8 cellular contexts compared by ENCODE assay signal in genomic region chr1:180631197-180631765, GRCh38. TPM values are rescaled to one million over a fixed set of nuclear protein-coding genes. Genes with fewer than 3 reads are reported as not detected.
DNase-seq lines count a peak whose midpoint lies in the region; ATAC-seq, FAIRE-seq and TF ChIP-seq lines count a peak whose summit lies in the region.

No MANE protein-coding gene starts in this region.

- intact Hi-C loops in activated naive CD4-positive, alpha-beta T cell treated with anti-CD3 and anti-CD28 coated beads for 36 hours (cut with micrococcal nuclease) = loop anchor here (1.0 to 10.0 kb wide), 15 partner anchors 46 to 1956 kb away; partner anchors contain the start of genes ACBD6, CEP350, IER5 and QSOX1
- intact Hi-C loops in thyroid gland (cut with DNase I) = no loop called here

- no peaks in the 10 kb centered on the region for H3K9me3 ChIP-seq in Peyer's patch
- H3K9me3 ChIP-seq in keratinocyte (ENCODE audit: control insufficient read depth, low read depth, low read length) = no peaks in the 10 kb centered on the region
- no peaks in the 10 kb centered on the region for H3K9me3 ChIP-seq in thyroid gland

- H4K20me1 ChIP-seq in keratinocyte (ENCODE audit: control insufficient read depth, extremely low read depth, insufficient read depth, low read length) = no peaks in the 10 kb centered on the region

- H3K27ac ChIP-seq in Peyer's patch = peak overlapping the region; percentile 92 to 99 (median 96)
- peak overlapping the region; percentile 5 for H3K27ac ChIP-seq in keratinocyte (ENCODE audit: control insufficient read depth, insufficient read depth, low read length)
- H3K27ac ChIP-seq in thyroid gland = peak overlapping the region in 2 of 3 donors; percentile 31 to 90

- WGBS in thyroid gland, 2 donors = 38 to 40% methylated on average over 6 of the region's 6 CpGs

- H3K9me1 ChIP-seq in keratinocyte (ENCODE audit: control insufficient read depth, extremely low read depth, insufficient read depth, low read length) = no peaks in the 10 kb centered on the region

- H3K4me2 ChIP-seq in keratinocyte (ENCODE audit: control insufficient read depth, extremely low read depth, insufficient read depth, low read depth, low read length) = no peak overlapping the region

- no peaks in the 10 kb centered on the region for H3K27me3 Mint-ChIP-seq in activated naive CD4-positive, alpha-beta T cell treated with anti-CD3 and anti-CD28 coated beads for 36 hours (ENCODE audit: low read depth)

- no peak overlapping the region for H3K9ac ChIP-seq in keratinocyte (ENCODE audit: control insufficient read depth, extremely low read depth, insufficient read depth, low read length)

- peak overlapping the region; percentile 43 for H3K27ac Mint-ChIP-seq in activated naive CD4-positive, alpha-beta T cell treated with anti-CD3 and anti-CD28 coated beads for 36 hours

- H2AFZ ChIP-seq in keratinocyte (ENCODE audit: control insufficient read depth, low read length) = peak overlapping the region; percentile 28

- H3K36me3 ChIP-seq in Peyer's patch (no peaks in the 10 kb centered on the region), keratinocyte (ENCODE audit: control insufficient read depth in 2 of 2, extremely low read depth in 1 of 2, insufficient read depth in 2 of 2, low read length in 2 of 2) (no peaks in the 10 kb centered on the region), thyroid gland (no peaks in the 10 kb centered on the region)

- ATAC-seq in HG03520 (IDR thresholded peaks at IDR 0.05; ENCODE audit: unreplicated experiment) = no peak

- no peak overlapping the region for H3K4me3 Mint-ChIP-seq in activated naive CD4-positive, alpha-beta T cell treated with anti-CD3 and anti-CD28 coated beads for 36 hours

- no peak for DNase-seq in activated naive CD4-positive, alpha-beta T cell treated with anti-CD3 and anti-CD28 coated beads for 36 hours
- no peak for DNase-seq in activated naive CD4-positive, alpha-beta T cell treated with Interleukin-2 at 50 U/mL for 16 hours
- DNase-seq in Peyer's patch (peak in 2 of 3 donors; percentile 50 to 51), keratinocyte (ENCODE audit: low read depth, low spot score) (no peak), thyroid gland (peak in 1 of 2 donors; percentile 33), NCI-H345 treated with DMSO at 0.1 percent for 48 hours (lab: John Stamatoyannopoulos, UW; ENCODE audit: unreplicated experiment) (no peak), NCI-H1105 treated with DMSO at 0.1 percent for 48 hours (lab: John Stamatoyannopoulos, UW) (no peak)

- H3K4me3 ChIP-seq in Peyer's patch (peak overlapping the region in 2 of 4 donors; percentile 78 to 95), keratinocyte (ENCODE audit: control insufficient read depth in 2 of 3, extremely low read depth in 1 of 3, insufficient read depth in 2 of 3, low read depth in 1 of 3, low read length in 3 of 3) (no peak overlapping the region), thyroid gland (replicated peaks in 1 of 3) (no peak overlapping the region)

- H3K4me1 ChIP-seq in Peyer's patch (peaks cover 0 to 31% (median 0%) of the 10 kb centered on the region in 4 donors), keratinocyte (ENCODE audit: control insufficient read depth, extremely low read depth, insufficient read depth, low read length) (peaks cover 21% of the 10 kb centered on the region), thyroid gland (peaks cover 23 to 27% of the 10 kb centered on the region in 2 donors)

- H3K79me2 ChIP-seq in keratinocyte (ENCODE audit: control insufficient read depth, insufficient read depth, low read length) = peaks cover 26% of the 10 kb centered on the region

- FAIRE-seq in keratinocyte (lab: Jason Lieb, UNC) = no peak

- no peak for TF ChIP-seq POLR2A in Peyer's patch (IDR thresholded peaks at IDR 0.05)
- no peak for TF ChIP-seq POLR2A in thyroid gland (IDR thresholded peaks at IDR 0.05)

- H3K27me3 ChIP-seq in Peyer's patch = no peaks in the 10 kb centered on the region
- H3K27me3 ChIP-seq in keratinocyte (ENCODE audit: control insufficient read depth, extremely low read depth, insufficient read depth, low read length) = no peaks in the 10 kb centered on the region
- H3K27me3 ChIP-seq in thyroid gland = no peaks in the 10 kb centered on the region

- TF ChIP-seq CTCF in Peyer's patch (IDR thresholded peaks at IDR 0.05) (no peak), keratinocyte (optimal IDR thresholded peaks at IDR 0.05 in 1 of 3, IDR thresholded peaks at IDR 0.05 in 1 of 3, conservative IDR thresholded peaks at IDR 0.05 in 1 of 3; ENCODE audit: extremely low read depth in 1 of 3, insufficient read depth in 2 of 3, low read length in 3 of 3) (no peak), thyroid gland (IDR thresholded peaks at IDR 0.05) (no peak)

- dilution Hi-C loops in keratinocyte (cut with MboI; ENCODE audit: extremely low pct_ligation_motif_present, low sequenced_read_pairs) = no loop called here

- no peaks in the 10 kb centered on the region for H3K9me3 Mint-ChIP-seq in activated naive CD4-positive, alpha-beta T cell treated with anti-CD3 and anti-CD28 coated beads for 36 hours

- H3K36me3 Mint-ChIP-seq in activated naive CD4-positive, alpha-beta T cell treated with anti-CD3 and anti-CD28 coated beads for 36 hours (ENCODE audit: low read depth) = no peaks in the 10 kb centered on the region

- peaks cover 8% of the 10 kb centered on the region for H3K4me1 Mint-ChIP-seq in activated naive CD4-positive, alpha-beta T cell treated with anti-CD3 and anti-CD28 coated beads for 36 hours (ENCODE audit: low read depth)

- CTCF ChIA-PET in activated naive CD4-positive, alpha-beta T cell treated with anti-CD3 and anti-CD28 coated beads for 36 hours (lab: Charles Lee) = interaction anchor here (0.5 to 2.2 kb wide), 8 partner anchors 10 to 510 kb away, joined by 3 to 16 read pairs (median 4); no protein-coding TSS in a partner anchor

RNA-seq across cellular contexts. Expression of gene XPR1, which starts 0.5 kb away (rescaled TPM):
- total RNA-seq in activated naive CD4-positive, alpha-beta T cell treated with anti-CD3 and anti-CD28 coated beads for 36 hours = 10 to 100 TPM; 14.8 to 18.1 TPM
- total RNA-seq in Peyer's patch (10 to 100 TPM; 29.7 to 59.7 (median 53.9) TPM), thyroid gland (10 to 100 TPM; 29.4 to 42.2 (median 33.7) TPM)
- 22.7 to 40.0 TPM (median 31.1 TPM) in 3 replicates for polyA plus RNA-seq in keratinocyte
- 7.3 TPM for polyA plus RNA-seq in keratinocyte (2011; ENCODE audit: low read depth)
- 17.2 and 30.4 TPM in 2 replicates for polyA plus RNA-seq in keratinocyte (2011; cell fraction: cytosol; rRNA removed)
- 34.2 TPM in 2 replicates for polyA plus RNA-seq in keratinocyte (2011; cell fraction: nucleus; rRNA removed)
- 7.3 and 23.0 TPM in 2 replicates for polyA plus RNA-seq in keratinocyte (2012; ENCODE audit: low replicate concordance)
- 45.4 to 72.1 TPM (median 49.4 TPM) in 3 replicates for polyA minus RNA-seq in keratinocyte
- polyA minus RNA-seq in keratinocyte (2011; cell fraction: cytosol; rRNA and poly(A)+ RNA removed) = 40.1 TPM
- polyA minus RNA-seq in keratinocyte (2011; cell fraction: nucleus; rRNA and poly(A)+ RNA removed) = 38.6 and 86.7 TPM in 2 replicates

Comparison
In these comparisons a context has a peak if more than half of its experiments do, and no peak if none do; other contexts are left out.
1. DNase-seq: peak in Peyer's patch (2 of 3); none in activated naive CD4-positive, alpha-beta T cell treated with anti-CD3 and anti-CD28 coated beads for 36 hours (single experiment), activated naive CD4-positive, alpha-beta T cell treated with Interleukin-2 at 50 U/mL for 16 hours (single experiment), keratinocyte (single experiment), NCI-H345 treated with DMSO at 0.1 percent for 48 hours (single experiment) and NCI-H1105 treated with DMSO at 0.1 percent for 48 hours (single experiment).
2. H3K27ac ChIP-seq: peak in every context shown above with its lines; median percentile 96 in Peyer's patch; 60 in thyroid gland; 5 in keratinocyte.